Comparison of ENCODE assay signal across 23 cellular contexts in genomic region chr15:87502173-87502572, GRCh38.
DNase-seq lines count a peak whose midpoint lies in the region; ATAC-seq and TF ChIP-seq lines count a peak whose summit lies in the region.
"Had no signal": no experiment of that assay in that cellular context is flagged by ENCODE, and none has a peak within 500 bp of the region (broad histone marks: within the 10 kb centered on the region; RNA-seq: fewer than 3 reads in every experiment).

No MANE protein-coding gene starts in this region.

- no peaks in the 10 kb centered on the region for H3K9me3 Mint-ChIP-seq in activated CD4-positive, alpha-beta T cell treated with anti-CD3 and anti-CD28 coated beads, Interleukin-2, amount 10 ng/mL, durations not matched to agents 7 days and 5 days
- H3K9me3 Mint-ChIP-seq: CD8-positive, alpha-beta memory T cell; GM23338; H9; HFFc6 had no signal

- TF ChIP-seq CTCF in left ventricle myocardium inferior (IDR thresholded peaks at IDR 0.05; ENCODE audit: borderline replicate concordance) (no peak), psoas muscle (IDR thresholded peaks at IDR 0.05) (no peak), ovary (IDR thresholded peaks at IDR 0.05) (no peak)

- intact Hi-C loops in Right ventricle myocardium superior (cut with DNase I), result no loop called here
- intact Hi-C loops in right cardiac atrium (cut with DNase I), result no loop called here
- intact Hi-C loops in left ventricle myocardium inferior (cut with micrococcal nuclease), result no loop called here
- intact Hi-C loops in psoas muscle (cut with DNase I), result no loop called here
- intact Hi-C loops in ovary (cut with DNase I), result no loop called here

- no peak overlapping the region for H3K27ac Mint-ChIP-seq in activated CD4-positive, alpha-beta T cell treated with anti-CD3 and anti-CD28 coated beads, Interleukin-2, amount 10 ng/mL, durations not matched to agents 7 days and 5 days
- H3K27ac Mint-ChIP-seq: CD14-positive monocyte; CD4-positive, alpha-beta T cell; CD8-positive, alpha-beta memory T cell; GM23338; HFFc6 had no signal

- CTCF ChIA-PET in activated CD4-positive, alpha-beta T cell treated with anti-CD3 and anti-CD28 coated beads, Interleukin-2, amount 10 ng/mL, durations not matched to agents 7 days and 5 days (lab: Charles Lee), result no interaction called here

- H3K4me1 ChIP-seq in right cardiac atrium (ENCODE audit: control insufficient read depth, insufficient read depth, low read length) (no peaks in the 10 kb centered on the region), left ventricle myocardium inferior (peaks cover 13% of the 10 kb centered on the region), psoas muscle (peaks cover 10% of the 10 kb centered on the region), ovary (ENCODE audit: insufficient read depth) (no peaks in the 10 kb centered on the region)
- H3K4me1 ChIP-seq: A549; BLaER1 treated with 17β-estradiol and CSF1 and Interleukin-3, amounts not matched to agents 10 nM and 100 nM had no signal

- ATAC-seq in Right ventricle myocardium superior (ENCODE audit: poor library complexity) (peak; percentile 75), right cardiac atrium (no peak), psoas muscle (peak; percentile 79 to 90 (median 90))
- ATAC-seq: A549, GM12878, GM23338 had no signal

- no peaks in the 10 kb centered on the region for H3K27me3 ChIP-seq in right cardiac atrium (ENCODE audit: control insufficient read depth, insufficient read depth)
- no peaks in the 10 kb centered on the region for H3K27me3 ChIP-seq in left ventricle myocardium inferior (ENCODE audit: low read depth)
- no peaks in the 10 kb centered on the region for H3K27me3 ChIP-seq in psoas muscle (ENCODE audit: insufficient read depth in 3 of 3, low read length in 2 of 3)
- H3K27me3 ChIP-seq in ovary, result no peaks in the 10 kb centered on the region
- H3K27me3 ChIP-seq: BE2C; BLaER1 treated with 17β-estradiol and CSF1 and Interleukin-3, amounts not matched to agents 10 nM and 100 nM had no signal

- H3K4me1 Mint-ChIP-seq in activated CD4-positive, alpha-beta T cell treated with anti-CD3 and anti-CD28 coated beads, Interleukin-2, amount 10 ng/mL, durations not matched to agents 7 days and 5 days, result no peaks in the 10 kb centered on the region
- H3K4me1 Mint-ChIP-seq: CD14-positive monocyte; CD8-positive, alpha-beta memory T cell had no signal

- H3K36me3 ChIP-seq in left ventricle myocardium inferior (no peaks in the 10 kb centered on the region), psoas muscle (ENCODE audit: insufficient read depth in 1 of 2, low read depth in 1 of 2) (no peaks in the 10 kb centered on the region), ovary (no peaks in the 10 kb centered on the region)
- H3K36me3 ChIP-seq: BE2C; BLaER1 treated with 17β-estradiol and CSF1 and Interleukin-3, amounts not matched to agents 10 nM and 100 nM had no signal

- no peak for TF ChIP-seq POLR2A in ovary (IDR thresholded peaks at IDR 0.05)

- no peaks in the 10 kb centered on the region for H3K27me3 Mint-ChIP-seq in activated CD4-positive, alpha-beta T cell treated with anti-CD3 and anti-CD28 coated beads, Interleukin-2, amount 10 ng/mL, durations not matched to agents 7 days and 5 days
- H3K27me3 Mint-ChIP-seq: CD4-positive, alpha-beta T cell had no signal

- H3K4me3 ChIP-seq in right cardiac atrium (ENCODE audit: low read length), result no peak overlapping the region
- no peak overlapping the region for H3K4me3 ChIP-seq in left ventricle myocardium inferior
- peak overlapping the region; percentile 23 for H3K4me3 ChIP-seq in psoas muscle
- no peak overlapping the region for H3K4me3 ChIP-seq in ovary
- H3K4me3 ChIP-seq: A549; BLaER1 treated with 17β-estradiol and CSF1 and Interleukin-3, amounts not matched to agents 10 nM and 100 nM; GM12878; GM23338 had no signal

- H3K9me3 ChIP-seq in right cardiac atrium (ENCODE audit: control insufficient read depth, low read length) (no peaks in the 10 kb centered on the region), left ventricle myocardium inferior (replicated peaks) (no peaks in the 10 kb centered on the region), psoas muscle (no peaks in the 10 kb centered on the region), ovary (no peaks in the 10 kb centered on the region)
- H3K9me3 ChIP-seq: A549; BE2C; BLaER1 treated with 17β-estradiol and CSF1 and Interleukin-3, amounts not matched to agents 10 nM and 100 nM had no signal

- H3K27ac ChIP-seq in right cardiac atrium (ENCODE audit: low read length), result no peak overlapping the region
- peak overlapping the region; percentile 45 for H3K27ac ChIP-seq in left ventricle myocardium inferior (replicated peaks)
- H3K27ac ChIP-seq in psoas muscle, result peak overlapping the region; percentile 63
- no peak overlapping the region for H3K27ac ChIP-seq in ovary
- H3K27ac ChIP-seq: A549; BLaER1 treated with 17β-estradiol and CSF1 and Interleukin-3, amounts not matched to agents 10 nM and 100 nM had no signal

- WGBS in right cardiac atrium, result 89% methylated on average over 2 of the region's 2 CpGs
- WGBS in psoas muscle, 3 donors, result 49 to 74% (median 63%) methylated on average over 2 of the region's 2 CpGs
- WGBS in ovary, 3 donors, result 68 to 77% (median 75%) methylated on average over 2 of the region's 2 CpGs

- no peak for DNase-seq in Right ventricle myocardium superior
- DNase-seq in right cardiac atrium, result no peak
- DNase-seq in left ventricle myocardium inferior, result no peak
- DNase-seq in psoas muscle, result no peak
- no peak for DNase-seq in activated CD4-positive, alpha-beta T cell treated with anti-CD3 and anti-CD28 coated beads, Interleukin-2, amount 10 ng/mL, durations not matched to agents 7 days and 5 days
- no peak for DNase-seq in ovary
- DNase-seq: 8988T; ACHN; AML-193; BE2C; CD4-positive, alpha-beta T cell; CD8-positive, alpha-beta memory T cell; DMS 273 treated with DMSO at 0.1 percent for 48 hours; DMS79; EL; GDM1; H9; HFFc6 had no signal

- no peak overlapping the region for H3K4me3 Mint-ChIP-seq in activated CD4-positive, alpha-beta T cell treated with anti-CD3 and anti-CD28 coated beads, Interleukin-2, amount 10 ng/mL, durations not matched to agents 7 days and 5 days
- H3K4me3 Mint-ChIP-seq: CD14-positive monocyte; CD4-positive, alpha-beta T cell; CD8-positive, alpha-beta memory T cell; GM23338; H9; HFFc6 had no signal

- no peak for TF ChIP-seq EP300 in ovary (IDR thresholded peaks at IDR 0.05)

- no peaks in the 10 kb centered on the region for H3K36me3 Mint-ChIP-seq in activated CD4-positive, alpha-beta T cell treated with anti-CD3 and anti-CD28 coated beads, Interleukin-2, amount 10 ng/mL, durations not matched to agents 7 days and 5 days (ENCODE audit: low read depth)
- H3K36me3 Mint-ChIP-seq: CD14-positive monocyte; CD8-positive, alpha-beta memory T cell had no signal

- POLR2A ChIA-PET in activated CD4-positive, alpha-beta T cell treated with anti-CD3 and anti-CD28 coated beads, Interleukin-2, amount 10 ng/mL, durations not matched to agents 7 days and 5 days (lab: Charles Lee), result no interaction called here

Comparison
In these comparisons a context has a peak if more than half of its experiments do, and no peak if none do; other contexts are left out.
1. ATAC-seq: peak in Right ventricle myocardium superior (single experiment) and psoas muscle (4 of 4); none in right cardiac atrium (0 of 2).
2. H3K27ac ChIP-seq: peak in left ventricle myocardium inferior (single experiment) and psoas muscle (single experiment); none in right cardiac atrium (single experiment) and ovary (0 of 2).